Comparison of ENCODE assay signal across 10 cellular contexts in genomic region chr2:85439111-85439477, GRCh38. TPM values are rescaled to one million over a fixed set of nuclear protein-coding genes. Genes with fewer than 3 reads are reported as not detected.
DNase-seq lines count a peak whose midpoint lies in the region; ATAC-seq and TF ChIP-seq lines count a peak whose summit lies in the region.
"Had no signal": no experiment of that assay in that cellular context is flagged by ENCODE, and none has a peak within 500 bp of the region (broad histone marks: within the 10 kb centered on the region; RNA-seq: fewer than 3 reads in every experiment).

No MANE protein-coding gene starts in this region.

- POLR2A ChIA-PET in PC-3 (lab: Charles Lee; ENCODE audit: unreplicated experiment), result no interaction called here

- H3K9me2 ChIP-seq in GM23248 (ENCODE audit: insufficient read depth), result no peaks in the 10 kb centered on the region
- no peaks in the 10 kb centered on the region for H3K9me2 ChIP-seq in PC-3 (replicated peaks; ENCODE audit: low read length)

- no peaks in the 10 kb centered on the region for H3K36me3 Mint-ChIP-seq in immature natural killer cell
- peaks cover 6% of the 10 kb centered on the region for H3K36me3 Mint-ChIP-seq in stimulated activated effector memory CD8-positive, alpha-beta T cell treated with anti-CD3 and anti-CD28 coated beads, Interleukin-12 subunit alpha, Interleukin-12 subunit beta, amount 100 ng/mL, for 72 hours

- no peak overlapping the region for H3K4me2 ChIP-seq in GM23248 (ENCODE audit: unreplicated experiment)
- no peak overlapping the region for H3K4me2 ChIP-seq in PC-3 (ENCODE audit: low read length)

- H4K20me1 ChIP-seq in GM23248 (ENCODE audit: insufficient read depth) (no peaks in the 10 kb centered on the region), PC-3 (ENCODE audit: low read length) (no peaks in the 10 kb centered on the region)

- no peak overlapping the region for H3K4me3 ChIP-seq in GM23248
- no peak overlapping the region for H3K4me3 ChIP-seq in PC-3 (ENCODE audit: low read length)
- no peak overlapping the region for H3K4me3 ChIP-seq in foreskin fibroblast (ENCODE audit: low read depth in 1 of 2, low read length in 2 of 2)

- peak overlapping the region in 4 of 5 donors; percentile 3 to 36 (median 30) for H3K4me3 Mint-ChIP-seq in immature natural killer cell
- peak overlapping the region; percentile 75 for H3K4me3 Mint-ChIP-seq in stimulated activated effector memory CD8-positive, alpha-beta T cell treated with anti-CD3 and anti-CD28 coated beads, Interleukin-12 subunit alpha, Interleukin-12 subunit beta, amount 100 ng/mL, for 72 hours

- peak overlapping the region; percentile 81; the same call in 1 of the 2 replicates for H2AFZ ChIP-seq in GM23248
- H2AFZ ChIP-seq in PC-3 (ENCODE audit: low read length), result no peak overlapping the region

- H3K9me3 Mint-ChIP-seq in immature natural killer cell, result no peaks in the 10 kb centered on the region
- H3K9me3 Mint-ChIP-seq in stimulated activated effector memory CD8-positive, alpha-beta T cell treated with anti-CD3 and anti-CD28 coated beads, Interleukin-12 subunit alpha, Interleukin-12 subunit beta, amount 100 ng/mL, for 72 hours, result no peaks in the 10 kb centered on the region

- in situ Hi-C loops in GM23248 (cut with MboI), result no loop called here

- WGBS in GM23248 (ENCODE audit: low coverage in 1 of 2, low lambda C conversion rate in 2 of 2, missing lambda C conversion rate in 2 of 2), 2 experiments, result 88 to 89% methylated on average over 5 of the region's 5 CpGs

- H3K27ac Mint-ChIP-seq in immature natural killer cell, result peak overlapping the region in 5 of 6 donors; percentile 65 to 92 (median 80)
- H3K27ac Mint-ChIP-seq in stimulated activated effector memory CD8-positive, alpha-beta T cell treated with anti-CD3 and anti-CD28 coated beads, Interleukin-12 subunit alpha, Interleukin-12 subunit beta, amount 100 ng/mL, for 72 hours, result no peak overlapping the region

- CTCF ChIA-PET in PC-3 (lab: Charles Lee), result no interaction called here

- DNase-seq in GM23248, result no peak
- no peak for DNase-seq in immature natural killer cell
- DNase-seq in stimulated activated effector memory CD8-positive, alpha-beta T cell treated with anti-CD3 and anti-CD28 coated beads, Interleukin-12 subunit alpha, Interleukin-12 subunit beta, amount 100 ng/mL, for 72 hours (ENCODE audit: low spot score in 2 of 2), result no peak
- no peak for DNase-seq in PC-3
- no peak for DNase-seq in NCI-H345 (lab: John Stamatoyannopoulos, UW)
- DNase-seq in foreskin fibroblast, result no peak
- DNase-seq: activated effector memory CD4-positive, alpha-beta T cell treated with anti-CD3 and anti-CD28 coated beads, Interleukin-2, amount 50 U/mL, for 16 hours; DMS79; NCI-H510A had no signal

- H3K27me3 ChIP-seq in GM23248 (replicated peaks; ENCODE audit: insufficient read depth), result no peaks in the 10 kb centered on the region
- H3K27me3 ChIP-seq in PC-3 (ENCODE audit: low read length), result no peaks in the 10 kb centered on the region

- ATAC-seq in stimulated activated effector memory CD8-positive, alpha-beta T cell treated with anti-CD3 and anti-CD28 coated beads, Interleukin-12 subunit alpha, Interleukin-12 subunit beta, amount 100 ng/mL, for 72 hours, result no peak
- no peak for ATAC-seq in PC-3

- H3F3A ChIP-seq in GM23248 (ENCODE audit: insufficient read depth) (peaks cover 14% of the 10 kb centered on the region; the same call in 1 of the 2 replicates), PC-3 (ENCODE audit: low read length, unreplicated experiment) (peaks cover 4% of the 10 kb centered on the region)

- no peak overlapping the region for H3K27ac ChIP-seq in GM23248
- H3K27ac ChIP-seq in VCaP, result peak overlapping the region; percentile 83
- H3K27ac ChIP-seq in PC-3 (ENCODE audit: low read length), result no peak overlapping the region

- TF ChIP-seq CTCF in VCaP (conservative IDR thresholded peaks at IDR 0.05), result no peak
- TF ChIP-seq CTCF in PC-3 (conservative IDR thresholded peaks at IDR 0.05; ENCODE audit: low read depth, low read length), result no peak
- no peak for TF ChIP-seq CTCF in foreskin fibroblast (IDR thresholded peaks at IDR 0.05; ENCODE audit: low read depth, low read length)

- H3K9me3 ChIP-seq in GM23248 (ENCODE audit: low read depth) (no peaks in the 10 kb centered on the region), PC-3 (ENCODE audit: low read length) (no peaks in the 10 kb centered on the region)

- H3K27me3 Mint-ChIP-seq in immature natural killer cell (ENCODE audit: low read depth in 3 of 3), result peaks cover 0 to 11% (median 11%) of the 10 kb centered on the region in 3 donors

- BruUV-seq in PC-3 (replicated peaks; lab: Mats Ljungman, UMichigan), result no TSS peak

- H3K4me1 Mint-ChIP-seq in immature natural killer cell, result peaks cover 14% of the 10 kb centered on the region in 2 donors
- H3K4me1 Mint-ChIP-seq in stimulated activated effector memory CD8-positive, alpha-beta T cell treated with anti-CD3 and anti-CD28 coated beads, Interleukin-12 subunit alpha, Interleukin-12 subunit beta, amount 100 ng/mL, for 72 hours, result peaks cover 28% of the 10 kb centered on the region

- no peak overlapping the region; the same call in 1 of the 2 replicates for H3K9ac ChIP-seq in GM23248
- no peak overlapping the region for H3K9ac ChIP-seq in PC-3 (ENCODE audit: low read length)

- H3K79me2 ChIP-seq in GM23248 (ENCODE audit: insufficient read depth) (no peaks in the 10 kb centered on the region), PC-3 (ENCODE audit: low read length) (no peaks in the 10 kb centered on the region)

- intact Hi-C loops in PC-3 (cut with micrococcal nuclease), result loop anchor here (5.0 kb wide), 1 partner anchor 58 kb away; no protein-coding TSS in a partner anchor

- H3K36me3 ChIP-seq in GM23248 (ENCODE audit: low read depth) (no peaks in the 10 kb centered on the region), PC-3 (ENCODE audit: low read depth, low read length) (no peaks in the 10 kb centered on the region)

- H3K4me1 ChIP-seq in GM23248 (ENCODE audit: insufficient read depth) (peaks cover 12% of the 10 kb centered on the region), PC-3 (ENCODE audit: insufficient read depth, low read length) (peaks cover 20% of the 10 kb centered on the region)

RNA-seq across cellular contexts. Expression of gene SH2D6, which starts 20.6 kb away (rescaled TPM):
- not detected in 2 replicates for total RNA-seq in GM23248 (2014; rRNA removed; shearing (Covaris generic))
- 0.31 TPM in 1 of 2 replicates, not detected in the other for polyA plus RNA-seq in GM23248 (2016; fragmentation: Nextera tagmentation; extraction: Ambion mirVana)
- polyA plus RNA-seq in immature natural killer cell, result not detected
- total RNA-seq in PC-3 (2014; rRNA removed), result 0.12 TPM in 1 of 2 replicates, not detected in the other

RNA-seq across cellular contexts. Expression of gene CAPG, which starts 28.9 kb away (rescaled TPM):
- total RNA-seq in GM23248 (2014; rRNA removed; shearing (Covaris generic)), result 223 and 249 TPM in 2 replicates
- polyA plus RNA-seq in GM23248 (2016; fragmentation: Nextera tagmentation; extraction: Ambion mirVana) (346 and 384 TPM in 2 replicates), immature natural killer cell (100 to 1,000 TPM in 2 of 3 donors, 10 to 100 TPM in 1; 97.5 to 233 (median 232) TPM)
- 221 and 260 TPM in 2 replicates for total RNA-seq in PC-3 (2014; rRNA removed)
